In the genomic region with DNA sequence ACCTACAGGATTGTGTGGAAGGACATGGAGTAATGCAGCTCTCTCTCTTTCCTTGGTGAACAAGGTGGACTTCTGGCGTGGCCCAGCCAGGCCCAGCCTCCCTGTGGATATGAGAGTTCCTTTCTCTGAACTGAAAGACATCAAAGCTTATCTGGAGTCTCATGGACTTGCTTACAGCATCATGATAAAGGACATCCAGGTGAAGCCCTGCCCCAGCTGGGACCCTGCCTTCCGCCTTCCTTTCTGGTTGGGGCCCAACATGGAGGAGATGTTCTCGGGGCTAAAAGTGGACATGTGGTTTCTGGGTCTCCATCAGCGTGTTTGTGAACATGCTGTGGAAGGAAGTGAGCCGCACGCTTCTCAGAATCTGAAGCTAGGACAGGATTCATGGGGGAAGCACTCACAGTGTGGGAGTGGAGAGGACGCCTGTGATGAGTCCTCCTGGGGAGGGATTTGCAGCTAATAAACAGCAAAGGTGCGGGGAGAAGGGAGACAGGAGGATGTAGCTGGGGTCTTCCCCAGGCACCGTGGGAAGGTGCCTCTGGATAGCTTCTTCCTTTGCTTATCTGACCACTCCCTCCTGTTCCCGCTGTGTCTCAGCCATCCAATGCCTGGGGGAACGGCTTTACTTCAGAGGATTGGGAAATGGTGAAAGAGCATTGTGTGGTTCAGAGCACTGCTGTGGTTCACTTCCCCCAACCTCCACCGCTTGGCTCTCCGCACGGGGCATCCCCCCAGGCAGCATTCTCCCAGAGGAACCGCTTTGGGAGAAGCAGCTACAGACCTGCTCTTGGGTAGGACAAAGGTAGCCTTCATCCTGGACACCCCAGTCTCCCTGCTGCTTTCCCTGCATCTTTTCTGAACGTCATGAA, we compare ENCODE assay signal across 10 cellular contexts. TPM values are rescaled to one million over a fixed set of nuclear protein-coding genes. Genes with fewer than 3 reads are reported as not detected.
DNase-seq lines count a peak whose midpoint lies in the region; ATAC-seq, FAIRE-seq and TF ChIP-seq lines count a peak whose summit lies in the region.
"Had no signal": no experiment of that assay in that cellular context is flagged by ENCODE, and none has a peak within 500 bp of the region (broad histone marks: within the 10 kb centered on the region; RNA-seq: fewer than 3 reads in every experiment).

No MANE protein-coding gene starts in this region.

- peak overlapping the region in 2 of 3 experiments; percentile 19 to 53 for H3K4me3 Mint-ChIP-seq in nephron

- H3K4me1 Mint-ChIP-seq in nephron = peaks cover 79% of the 10 kb centered on the region

- DNase-seq in COLO829 (ENCODE audit: low spot score) (peak; percentile 79), NCI-H128 (lab: John Stamatoyannopoulos, UW; ENCODE audit: unreplicated experiment) (peak; percentile 51), ecto neural progenitor cell (ENCODE audit: low spot score) (peak; percentile 75), urothelium cell line (ENCODE audit: low spot score) (no peak), ureter (ENCODE audit: low spot score) (no peak)
- no peak for DNase-seq in NK-92 treated with Interleukin-12 subunit alpha and Interleukin-12 subunit beta, amount 100 ng/mL, for 24 hours (lab: John Stamatoyannopoulos, UW)
- DNase-seq: adrenal gland, MM.1S had no signal

- no peaks in the 10 kb centered on the region for H3K36me3 Mint-ChIP-seq in nephron (ENCODE audit: low read depth)

- no peaks in the 10 kb centered on the region for H3K27me3 Mint-ChIP-seq in nephron (ENCODE audit: low read depth)

- H3K9me3 Mint-ChIP-seq in nephron = no peaks in the 10 kb centered on the region

- peak overlapping the region; percentile 95 to 99 (median 99) for H3K27ac Mint-ChIP-seq in nephron

- ATAC-seq in GM18858 (IDR thresholded peaks at IDR 0.05; ENCODE audit: unreplicated experiment) = no peak

- FAIRE-seq in urothelium cell line (lab: Jason Lieb, UNC) = no peak

- no peak for TF ChIP-seq CTCF in nephron (IDR thresholded peaks at IDR 0.05; ENCODE audit: unreplicated experiment in 3 of 3)

RNA-seq across cellular contexts. Expression of gene CPA5, which starts 5.5 kb away (rescaled TPM):
- 0.57 TPM for total RNA-seq in ureter

RNA-seq across cellular contexts. Expression of gene CPA1, which starts 30.1 kb away (rescaled TPM):
- not detected for total RNA-seq in ureter

RNA-seq across cellular contexts. Expression of gene CPA4, which starts 57.2 kb away (rescaled TPM):
- total RNA-seq in ureter = not detected

Comparison
In these comparisons a context has a peak if more than half of its experiments do, and no peak if none do; other contexts are left out.
1. DNase-seq: peak in COLO829 (single experiment), NCI-H128 (single experiment) and ecto neural progenitor cell (single experiment); none in NK-92 treated with Interleukin-12 subunit alpha and Interleukin-12 subunit beta, amount 100 ng/mL, for 24 hours (single experiment), urothelium cell line (single experiment) and ureter (single experiment).